In genomic region chr6:71412559-71412958, GRCh38 we compare ENCODE assay signal across 14 cellular contexts.
DNase-seq lines count a peak whose midpoint lies in the region; ATAC-seq and TF ChIP-seq lines count a peak whose summit lies in the region.
"Had no signal": no experiment of that assay in that cellular context is flagged by ENCODE, and none has a peak within 500 bp of the region (broad histone marks: within the 10 kb centered on the region; RNA-seq: fewer than 3 reads in every experiment).

No MANE protein-coding gene starts in this region.

- TF ChIP-seq EP300 in upper lobe of left lung (IDR thresholded peaks at IDR 0.05) = no peak

- H3K4me3 ChIP-seq in heart left ventricle (no peak overlapping the region), esophagus squamous epithelium (peak overlapping the region in 1 of 4 donors; percentile 21), muscle layer of duodenum (ENCODE audit: low read depth in 1 of 2, low read length in 2 of 2) (peak overlapping the region; percentile 12 to 28), upper lobe of left lung (peak overlapping the region in 2 of 4 donors; percentile 4 to 88)
- H3K4me3 ChIP-seq: MG63 had no signal

- ATAC-seq in heart left ventricle = peak in 3 of 4 donors; percentile 27 to 38 (median 34)
- no peak for ATAC-seq in Right ventricle myocardium inferior
- no peak for ATAC-seq in upper lobe of left lung (ENCODE audit: low FRiP score in 2 of 2)
- ATAC-seq in HG03469 (IDR thresholded peaks at IDR 0.05; ENCODE audit: unreplicated experiment) = no peak
- ATAC-seq: stimulated activated naive CD8-positive, alpha-beta T cell treated with anti-CD3 and anti-CD28 coated beads, Interleukin-15, Interleukin-2, amounts not matched to agents 100 U/mL and 50 U/mL, for 24 hours had no signal

- DNase-seq in heart left ventricle = no peak
- no peak for DNase-seq in Right ventricle myocardium inferior (ENCODE audit: missing footprints)
- DNase-seq in esophagus squamous epithelium (lab: John Stamatoyannopoulos, UW) = no peak
- no peak for DNase-seq in upper lobe of left lung
- DNase-seq in ecto neural progenitor cell (ENCODE audit: low spot score) = no peak
- DNase-seq in NCI-H774 (lab: John Stamatoyannopoulos, UW) = no peak
- DNase-seq: ACHN; activated CD4-positive, CD25-positive, alpha-beta regulatory T cell; MG63; NCI-H510A treated with DMSO at 0.1 percent for 48 hours; SIG-M5; stimulated activated naive CD8-positive, alpha-beta T cell treated with anti-CD3 and anti-CD28 coated beads, Interleukin-15, Interleukin-2, amounts not matched to agents 100 U/mL and 50 U/mL, for 24 hours had no signal

- WGBS in heart left ventricle, 4 donors = 50 to 67% (median 62%) methylated on average over 4 of the region's 4 CpGs
- WGBS in esophagus squamous epithelium, 2 donors = 57 to 78% methylated on average over 4 of the region's 4 CpGs
- WGBS in upper lobe of left lung, 2 donors = 34 to 49% methylated on average over 4 of the region's 4 CpGs

- H3K27me3 ChIP-seq in heart left ventricle (no peaks in the 10 kb centered on the region), esophagus squamous epithelium (no peaks in the 10 kb centered on the region), muscle layer of duodenum (ENCODE audit: low read depth, low read length) (no peaks in the 10 kb centered on the region), upper lobe of left lung (no peaks in the 10 kb centered on the region)
- H3K27me3 ChIP-seq: MG63 had no signal

- intact Hi-C loops in heart left ventricle (cut with DNase I) = no loop called here
- intact Hi-C loops in Right ventricle myocardium inferior (cut with DNase I) = no loop called here
- intact Hi-C loops in esophagus squamous epithelium (cut with DNase I) = no loop called here

- no peaks in the 10 kb centered on the region for H3K9me3 ChIP-seq in heart left ventricle
- no peaks in the 10 kb centered on the region for H3K9me3 ChIP-seq in esophagus squamous epithelium
- no peaks in the 10 kb centered on the region for H3K9me3 ChIP-seq in muscle layer of duodenum (ENCODE audit: control insufficient read depth in 1 of 2, low read length in 2 of 2)
- H3K9me3 ChIP-seq in upper lobe of left lung = no peaks in the 10 kb centered on the region
- H3K9me3 ChIP-seq: MG63 had no signal

- peak overlapping the region in 8 of 12 donors; percentile 13 to 44 (median 22) for H3K27ac ChIP-seq in heart left ventricle
- peak overlapping the region in 3 of 4 donors; percentile 54 to 66 (median 57) for H3K27ac ChIP-seq in esophagus squamous epithelium
- H3K27ac ChIP-seq in muscle layer of duodenum (ENCODE audit: low read length) = peak overlapping the region; percentile 70
- H3K27ac ChIP-seq in upper lobe of left lung = peak overlapping the region; percentile 62 to 100 (median 83)

- no peak for TF ChIP-seq CTCF in heart left ventricle (IDR thresholded peaks at IDR 0.05)
- TF ChIP-seq CTCF in esophagus squamous epithelium (IDR thresholded peaks at IDR 0.05) = no peak
- no peak for TF ChIP-seq CTCF in upper lobe of left lung (IDR thresholded peaks at IDR 0.05)

- peaks cover 0 to 59% (median 22%) of the 10 kb centered on the region in 9 donors for H3K36me3 ChIP-seq in heart left ventricle
- peaks cover 0 to 17% (median 0%) of the 10 kb centered on the region in 3 donors for H3K36me3 ChIP-seq in esophagus squamous epithelium
- H3K36me3 ChIP-seq in muscle layer of duodenum (ENCODE audit: control insufficient read depth in 1 of 2, insufficient read depth in 2 of 2, low read length in 2 of 2) = peaks cover 10 to 22% of the 10 kb centered on the region in 2 donors
- H3K36me3 ChIP-seq in upper lobe of left lung = peaks cover 0 to 52% (median 7%) of the 10 kb centered on the region in 4 donors

- H3K4me1 ChIP-seq in heart left ventricle (peaks cover 3 to 89% (median 53%) of the 10 kb centered on the region in 12 donors), esophagus squamous epithelium (peaks cover 0 to 26% (median 7%) of the 10 kb centered on the region in 3 donors), muscle layer of duodenum (ENCODE audit: control insufficient read depth in 1 of 2, insufficient read depth in 2 of 2, low read length in 2 of 2) (peaks cover 7 to 62% of the 10 kb centered on the region in 2 donors), upper lobe of left lung (peaks cover 29 to 50% (median 46%) of the 10 kb centered on the region in 4 donors)

- TF ChIP-seq POLR2A in heart left ventricle (IDR thresholded peaks at IDR 0.05) (no peak), esophagus squamous epithelium (IDR thresholded peaks at IDR 0.05) (no peak), upper lobe of left lung (IDR thresholded peaks at IDR 0.05) (no peak)

Comparison
In these comparisons a context has a peak if more than half of its experiments do, and no peak if none do; other contexts are left out.
1. ATAC-seq: peak in heart left ventricle (3 of 4); none in Right ventricle myocardium inferior (single experiment), upper lobe of left lung (0 of 2) and HG03469 (single experiment).
2. H3K27ac ChIP-seq: peak in every context shown above with its lines; median percentile 83 in upper lobe of left lung; 70 in muscle layer of duodenum; 57 in esophagus squamous epithelium; 22 in heart left ventricle.
3. H3K4me3 ChIP-seq: peak in muscle layer of duodenum (2 of 2); none in heart left ventricle (0 of 12).